8 cellular contexts compared by ENCODE assay signal in the genomic region with DNA sequence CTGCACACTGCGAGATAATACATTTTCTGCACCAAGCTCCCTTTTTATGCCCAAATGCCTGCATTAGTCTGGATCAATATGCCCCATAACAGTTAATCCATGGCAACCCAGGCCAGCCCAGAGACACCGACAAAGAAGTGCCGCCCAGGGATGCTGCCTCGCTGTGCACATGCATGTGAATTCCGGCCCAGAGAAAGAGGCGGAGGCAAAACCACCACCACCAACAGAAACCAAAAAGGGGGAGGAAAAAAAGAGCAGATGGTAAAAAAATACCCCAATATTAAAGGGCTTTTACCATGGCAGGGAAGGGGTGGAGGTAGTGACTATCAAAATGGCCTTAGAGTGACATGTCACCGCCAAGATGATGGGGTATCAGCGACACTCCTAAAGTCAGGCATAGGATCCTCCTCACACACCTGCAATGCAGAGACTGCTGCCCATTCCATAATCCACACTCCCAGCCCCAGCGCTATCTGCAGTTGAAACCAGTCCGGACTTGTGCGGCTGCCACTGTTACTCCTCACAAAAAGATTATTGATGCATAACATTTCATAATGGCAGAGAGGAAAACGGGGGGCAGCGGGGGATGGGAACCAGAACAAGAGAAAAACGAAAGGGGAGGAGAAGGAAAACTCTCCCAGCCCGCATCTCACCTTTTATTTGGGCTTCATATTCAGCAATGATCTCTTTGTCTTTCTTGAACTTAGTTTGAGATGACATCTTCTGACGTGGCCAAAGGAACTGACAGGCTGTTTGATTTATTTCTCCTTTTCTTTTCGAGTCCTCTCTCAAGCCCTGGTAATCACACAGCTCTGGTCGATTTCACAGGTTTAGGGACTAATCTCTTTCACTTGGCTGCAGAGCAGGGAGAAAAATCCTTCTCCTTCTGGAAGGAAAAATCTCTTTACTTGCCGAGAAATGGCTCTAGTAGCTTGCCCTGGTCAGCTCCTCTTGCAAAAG. TPM values are rescaled to one million over a fixed set of nuclear protein-coding genes. Genes with fewer than 3 reads are reported as not detected.
DNase-seq lines count a peak whose midpoint lies in the region; ATAC-seq and TF ChIP-seq lines count a peak whose summit lies in the region.

No MANE protein-coding gene starts in this region.

- H3K9me3 ChIP-seq in HEK293 (ENCODE audit: control insufficient read depth, insufficient read depth, low read depth, low read length): no peaks in the 10 kb centered on the region
- no peaks in the 10 kb centered on the region for H3K9me3 ChIP-seq in iPS-15b (ENCODE audit: control insufficient read depth, insufficient read depth, low read length)

- peak overlapping the region; percentile 22; the same call in 1 of the 2 replicates for H3K27ac Mint-ChIP-seq in WTC11

- H3K27me3 ChIP-seq in iPS-15b (ENCODE audit: control insufficient read depth, insufficient read depth, low read length): peaks cover 8% of the 10 kb centered on the region

- no peak overlapping the region for H3K9ac ChIP-seq in iPS-15b (ENCODE audit: low read depth, low read length)

- DNase-seq in Ammon's horn (ENCODE audit: low spot score): peak; percentile 35
- DNase-seq in WTC11 (ENCODE audit: low spot score): no peak
- DNase-seq in NCI-H187 (lab: John Stamatoyannopoulos, UW): no peak

- ATAC-seq in WTC11: no peak
- no peak for ATAC-seq in activated CD4-positive, CD25-positive, alpha-beta regulatory T cell treated with anti-CD3 and anti-CD28 coated beads, Interleukin-2, amount 50 U/mL, for 24 hours
- ATAC-seq in HG03565 (IDR thresholded peaks at IDR 0.05; ENCODE audit: unreplicated experiment): no peak

- TF ChIP-seq CTCF in HEK293 (tag by site-specific recombination; IDR thresholded peaks at IDR 0.05) (no peak), WTC11 (IDR thresholded peaks at IDR 0.05) (no peak)

- H3K9me3 Mint-ChIP-seq in WTC11: no peaks in the 10 kb centered on the region

- H3K27me3 Mint-ChIP-seq in WTC11 (ENCODE audit: low read depth): no peaks in the 10 kb centered on the region

- peak overlapping the region; percentile 45 for H3K4me3 ChIP-seq in HEK293 (ENCODE audit: low read depth, low read length)
- H3K4me3 ChIP-seq in iPS-15b (ENCODE audit: low read depth, low read length): peak overlapping the region; percentile 90
- H3K4me3 ChIP-seq in skin epidermis: peak overlapping the region; percentile 36 to 59 (median 43)

- H3K27ac ChIP-seq in HEK293 (ENCODE audit: extremely low read depth, low read depth, low read length) (no peak overlapping the region), skin epidermis (peak overlapping the region in 13 of 21 experiments; percentile 11 to 68 (median 43))

- H3K36me3 ChIP-seq in HEK293 (ENCODE audit: control insufficient read depth in 2 of 2, insufficient read depth in 1 of 2, low read length in 2 of 2) (no peaks in the 10 kb centered on the region), iPS-15b (ENCODE audit: control insufficient read depth, insufficient read depth, low read length) (no peaks in the 10 kb centered on the region)

- H3K4me1 Mint-ChIP-seq in WTC11: peaks cover 60% of the 10 kb centered on the region

- no peaks in the 10 kb centered on the region for H3K36me3 Mint-ChIP-seq in WTC11

- H3K4me1 ChIP-seq in HEK293 (ENCODE audit: control insufficient read depth, insufficient read depth, low read length): peaks cover 6% of the 10 kb centered on the region; the same call in 1 of the 2 replicates
- H3K4me1 ChIP-seq in iPS-15b (ENCODE audit: control insufficient read depth, insufficient read depth, low read length): peaks cover 9% of the 10 kb centered on the region

- POLR2A ChIA-PET in HEK293 (lab: Yijun Ruan, JAX): no interaction called here
- POLR2A ChIA-PET in WTC11 (lab: Charles Lee): interaction anchor here (0.8 to 1.5 kb wide), 2 partner anchors 13 to 112 kb away, joined by 3 read pairs; no protein-coding TSS in a partner anchor

- peak overlapping the region; percentile 81 for H3K4me3 Mint-ChIP-seq in WTC11

- CTCF ChIA-PET in HEK293 (lab: Yijun Ruan, JAX) (interaction anchor here (0.9 to 1.6 kb wide), 5 partner anchors 34 to 493 kb away, joined by 3 to 4 read pairs (median 3); no protein-coding TSS in a partner anchor), WTC11 (lab: Charles Lee) (interaction anchor here (1.1 to 2.6 kb wide), 18 partner anchors 10 to 261 kb away, joined by 3 to 28 read pairs (median 8); no protein-coding TSS in a partner anchor)

TF ChIP-seq in HEK293, 187 proteins besides CTCF, POLR2A, EP300 and RAD21 (continues in another document):
- no peak for TF ChIP-seq HOXA7 (CRISPR knock-in tag; IDR thresholded peaks at IDR 0.05; ENCODE audit: borderline replicate concordance)
- TF ChIP-seq ZBTB8A (tag by site-specific recombination; IDR thresholded peaks at IDR 0.05): no peak
- peak; percentile 71 for TF ChIP-seq ZNF600 (tag by site-specific recombination; IDR thresholded peaks at IDR 0.05)
- TF ChIP-seq ZNF184 (tag by site-specific recombination; IDR thresholded peaks at IDR 0.05): 0 out of 2 replicates have a peak, but pooled peaks have one; percentile 11
- no peak for TF ChIP-seq ZNF544 (tag by site-specific recombination; IDR thresholded peaks at IDR 0.05)
- peak; percentile 51; the same call in 1 of the 2 replicates for TF ChIP-seq ZNF629 (tag by site-specific recombination; IDR thresholded peaks at IDR 0.05)
- TF ChIP-seq PRDM1 (tag by site-specific recombination; IDR thresholded peaks at IDR 0.05): peak; percentile 65
- peak; percentile 33; the same call in 1 of the 2 replicates for TF ChIP-seq MEIS1 (CRISPR knock-in tag; IDR thresholded peaks at IDR 0.05; ENCODE audit: borderline replicate concordance)
- peak; percentile 99 for TF ChIP-seq ZNF549 (tag by site-specific recombination; IDR thresholded peaks at IDR 0.05)

TF ChIP-seq in WTC11, 78 proteins besides CTCF, POLR2A, EP300 and RAD21 (continues in another document):
- TF ChIP-seq NFYB (CRISPR knock-in tag; conservative IDR thresholded peaks at IDR 0.05; ENCODE audit: low read depth) (no peak), NR3C1 (CRISPR knock-in tag; conservative IDR thresholded peaks at IDR 0.05; ENCODE audit: low read depth) (no peak), JAZF1 (CRISPR knock-in tag; IDR thresholded peaks at IDR 0.05) (no peak), TEAD1 (CRISPR knock-in tag; IDR thresholded peaks at IDR 0.05) (no peak), CREB1 (CRISPR knock-in tag; IDR thresholded peaks at IDR 0.05) (no peak)
- TF ChIP-seq, protein P1, sequence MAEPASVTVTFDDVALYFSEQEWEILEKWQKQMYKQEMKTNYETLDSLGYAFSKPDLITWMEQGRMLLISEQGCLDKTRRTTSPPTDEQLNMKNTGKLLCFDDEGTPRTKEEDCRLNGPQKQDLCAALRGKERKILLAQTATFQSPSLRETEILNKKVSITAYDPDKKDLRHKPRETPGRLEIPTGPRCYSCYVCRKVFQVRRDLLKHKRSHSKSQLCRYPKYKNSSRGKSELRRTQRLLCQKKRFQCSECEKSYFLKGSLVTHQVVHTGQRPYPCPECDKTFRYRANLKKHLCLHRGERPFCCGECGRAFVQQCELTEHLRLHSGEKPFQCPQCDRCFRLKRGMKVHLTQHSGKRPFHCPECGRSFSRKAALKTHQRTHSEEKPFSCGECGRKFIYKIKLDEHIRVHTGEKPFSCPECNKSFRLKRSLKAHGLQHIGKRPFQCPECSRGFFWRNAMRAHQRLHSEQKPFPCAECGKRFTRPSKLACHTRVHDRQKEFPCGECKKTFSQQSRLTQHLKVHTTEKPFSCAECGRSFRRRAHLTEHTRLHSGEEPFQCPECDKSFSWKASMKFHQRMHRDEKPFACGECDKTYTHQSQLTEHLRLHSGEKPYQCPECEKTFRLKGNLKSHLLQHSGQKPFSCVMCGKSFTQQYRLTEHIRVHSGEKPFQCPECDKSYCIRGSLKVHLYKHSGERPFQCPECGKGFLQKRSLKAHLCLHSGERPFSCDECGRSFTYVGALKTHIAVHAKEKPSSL (CRISPR knock-in tag; conservative IDR thresholded peaks at IDR 0.05): no peak
- TF ChIP-seq, protein P2, sequence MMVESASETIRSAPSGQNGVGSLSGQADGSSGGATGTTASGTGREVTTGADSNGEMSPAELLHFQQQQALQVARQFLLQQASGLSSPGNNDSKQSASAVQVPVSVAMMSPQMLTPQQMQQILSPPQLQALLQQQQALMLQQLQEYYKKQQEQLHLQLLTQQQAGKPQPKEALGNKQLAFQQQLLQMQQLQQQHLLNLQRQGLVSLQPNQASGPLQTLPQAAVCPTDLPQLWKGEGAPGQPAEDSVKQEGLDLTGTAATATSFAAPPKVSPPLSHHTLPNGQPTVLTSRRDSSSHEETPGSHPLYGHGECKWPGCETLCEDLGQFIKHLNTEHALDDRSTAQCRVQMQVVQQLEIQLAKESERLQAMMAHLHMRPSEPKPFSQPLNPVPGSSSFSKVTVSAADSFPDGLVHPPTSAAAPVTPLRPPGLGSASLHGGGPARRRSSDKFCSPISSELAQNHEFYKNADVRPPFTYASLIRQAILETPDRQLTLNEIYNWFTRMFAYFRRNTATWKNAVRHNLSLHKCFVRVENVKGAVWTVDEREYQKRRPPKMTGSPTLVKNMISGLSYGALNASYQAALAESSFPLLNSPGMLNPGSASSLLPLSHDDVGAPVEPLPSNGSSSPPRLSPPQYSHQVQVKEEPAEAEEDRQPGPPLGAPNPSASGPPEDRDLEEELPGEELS (CRISPR knock-in tag; IDR thresholded peaks at IDR 0.05): no peak
- TF ChIP-seq, protein P3, sequence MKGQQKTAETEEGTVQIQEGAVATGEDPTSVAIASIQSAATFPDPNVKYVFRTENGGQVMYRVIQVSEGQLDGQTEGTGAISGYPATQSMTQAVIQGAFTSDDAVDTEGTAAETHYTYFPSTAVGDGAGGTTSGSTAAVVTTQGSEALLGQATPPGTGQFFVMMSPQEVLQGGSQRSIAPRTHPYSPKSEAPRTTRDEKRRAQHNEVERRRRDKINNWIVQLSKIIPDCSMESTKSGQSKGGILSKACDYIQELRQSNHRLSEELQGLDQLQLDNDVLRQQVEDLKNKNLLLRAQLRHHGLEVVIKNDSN (CRISPR knock-in tag; IDR thresholded peaks at IDR 0.05): no peak
- TF ChIP-seq, protein P4, sequence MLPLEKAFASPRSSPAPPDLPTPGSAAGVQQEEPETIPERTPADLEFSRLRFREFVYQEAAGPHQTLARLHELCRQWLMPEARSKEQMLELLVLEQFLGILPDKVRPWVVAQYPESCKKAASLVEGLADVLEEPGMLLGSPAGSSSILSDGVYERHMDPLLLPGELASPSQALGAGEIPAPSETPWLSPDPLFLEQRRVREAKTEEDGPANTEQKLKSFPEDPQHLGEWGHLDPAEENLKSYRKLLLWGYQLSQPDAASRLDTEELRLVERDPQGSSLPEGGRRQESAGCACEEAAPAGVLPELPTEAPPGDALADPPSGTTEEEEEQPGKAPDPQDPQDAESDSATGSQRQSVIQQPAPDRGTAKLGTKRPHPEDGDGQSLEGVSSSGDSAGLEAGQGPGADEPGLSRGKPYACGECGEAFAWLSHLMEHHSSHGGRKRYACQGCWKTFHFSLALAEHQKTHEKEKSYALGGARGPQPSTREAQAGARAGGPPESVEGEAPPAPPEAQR (CRISPR knock-in tag; IDR thresholded peaks at IDR 0.05): no peak

RNA-seq across cellular contexts. Expression of a gene that starts 0.9 kb away (rescaled TPM):
- total RNA-seq in WTC11 (2021): 11.8 to 17.9 TPM (median 12.1 TPM) in 3 replicates
